In genomic region chr6:118650500-118651281, GRCh38 we compare ENCODE assay signal across 8 cellular contexts. TPM values are rescaled to one million over a fixed set of nuclear protein-coding genes. Genes with fewer than 3 reads are reported as not detected.
DNase-seq lines count a peak whose midpoint lies in the region; ATAC-seq, FAIRE-seq and TF ChIP-seq lines count a peak whose summit lies in the region.

No MANE protein-coding gene starts in this region.

- no peak for TF ChIP-seq POLR2A in A549 (IDR thresholded peaks at IDR 0.05; ENCODE audit: low read length)
- peak; percentile 2 for TF ChIP-seq POLR2A in erythroblast (IDR thresholded peaks at IDR 0.05; ENCODE audit: low read length)
- peak in 1 of 2 donors; percentile 24 for TF ChIP-seq POLR2A in suprapubic skin (IDR thresholded peaks at IDR 0.05)

- no peak for FAIRE-seq in A549 (lab: Jason Lieb, UNC)

- H3K36me3 ChIP-seq in muscle layer of duodenum (ENCODE audit: control insufficient read depth in 1 of 2, insufficient read depth in 2 of 2, low read length in 2 of 2), result peaks cover 0 to 7% of the 10 kb centered on the region in 2 donors
- no peaks in the 10 kb centered on the region for H3K36me3 ChIP-seq in suprapubic skin

- no peaks in the 10 kb centered on the region for H3K27me3 ChIP-seq in muscle layer of duodenum (ENCODE audit: low read depth, low read length)
- no peaks in the 10 kb centered on the region for H3K27me3 ChIP-seq in suprapubic skin

- H3K4me2 ChIP-seq in A549, result peak overlapping the region; percentile 80

- CTCF ChIA-PET in A549 (lab: Yijun Ruan, JAX), result interaction anchor here (0.6 to 1.0 kb wide), 4 partner anchors 10 to 150 kb away, joined by 3 to 5 read pairs (median 4); no protein-coding TSS in a partner anchor

- peak; percentile 11 to 35 for DNase-seq in A549 (ENCODE audit: low read depth in 1 of 2, low spot score in 1 of 2)
- peak; percentile 37 for DNase-seq in NCI-H2227 treated with DMSO at 0.1 percent for 48 hours (lab: John Stamatoyannopoulos, UW)
- peak; percentile 48 for DNase-seq in activated T-cell treated with anti-CD3 and anti-CD28 coated beads for 48 hours (ENCODE audit: low read depth)
- peak; percentile 72 to 83 for DNase-seq in erythroblast (lab: John Stamatoyannopoulos, UW)
- peak; percentile 74 to 82 for DNase-seq in suprapubic skin (ENCODE audit: low spot score in 2 of 2)

- H3K4me3 ChIP-seq in A549, result peak overlapping the region; percentile 84
- peak overlapping the region; percentile 53 to 91 for H3K4me3 ChIP-seq in muscle layer of duodenum (ENCODE audit: low read depth in 1 of 2, low read length in 2 of 2)
- peak overlapping the region; percentile 98 for H3K4me3 ChIP-seq in suprapubic skin

- H3K27ac ChIP-seq in A549 (peak overlapping the region; percentile 85 to 94), muscle layer of duodenum (ENCODE audit: low read length) (peak overlapping the region; percentile 25), suprapubic skin (peak overlapping the region; percentile 97)

- ATAC-seq in A549, result peak; percentile 77 to 81
- ATAC-seq in GM18498 (IDR thresholded peaks at IDR 0.05; ENCODE audit: unreplicated experiment), result peak; percentile 46
- ATAC-seq in HG02870 (IDR thresholded peaks at IDR 0.05; ENCODE audit: unreplicated experiment), result peak; percentile 37

- TF ChIP-seq RAD21 in A549 (conservative IDR thresholded peaks at IDR 0.05 in 1 of 2, IDR thresholded peaks at IDR 0.05 in 1 of 2), result no peak

- H3K9me3 ChIP-seq in A549 (no peaks in the 10 kb centered on the region), muscle layer of duodenum (ENCODE audit: control insufficient read depth in 1 of 2, low read length in 2 of 2) (no peaks in the 10 kb centered on the region), suprapubic skin (no peaks in the 10 kb centered on the region)

- 1% methylated on average over 15 of the region's 88 CpGs for WGBS in A549 (ENCODE audit: missing lambda C conversion rate)
- WGBS in suprapubic skin, result 0% methylated on average over 18 of the region's 88 CpGs

- TF ChIP-seq EP300 in A549 (IDR thresholded peaks at IDR 0.05) (no peak), suprapubic skin (IDR thresholded peaks at IDR 0.05) (no peak)

- TF ChIP-seq CTCF in A549 (IDR thresholded peaks at IDR 0.05) (no peak), suprapubic skin (IDR thresholded peaks at IDR 0.05) (no peak)

- POLR2A ChIA-PET in A549 (lab: Yijun Ruan, JAX), result interaction anchor here (0.9 to 1.3 kb wide), 5 partner anchors 8 to 58 kb away, joined by 4 to 8 read pairs (median 4); no protein-coding TSS in a partner anchor

- H3K4me1 ChIP-seq in A549 (peaks cover 16% of the 10 kb centered on the region), muscle layer of duodenum (ENCODE audit: control insufficient read depth in 1 of 2, insufficient read depth in 2 of 2, low read length in 2 of 2) (peaks cover 5 to 22% of the 10 kb centered on the region in 2 donors), suprapubic skin (peaks cover 26% of the 10 kb centered on the region)

TF ChIP-seq in A549, 52 proteins besides CTCF, POLR2A, EP300 and RAD21:
- no peak for TF ChIP-seq ZNF302 (CRISPR knock-in tag; IDR thresholded peaks at IDR 0.05)
- TF ChIP-seq, protein P1, sequence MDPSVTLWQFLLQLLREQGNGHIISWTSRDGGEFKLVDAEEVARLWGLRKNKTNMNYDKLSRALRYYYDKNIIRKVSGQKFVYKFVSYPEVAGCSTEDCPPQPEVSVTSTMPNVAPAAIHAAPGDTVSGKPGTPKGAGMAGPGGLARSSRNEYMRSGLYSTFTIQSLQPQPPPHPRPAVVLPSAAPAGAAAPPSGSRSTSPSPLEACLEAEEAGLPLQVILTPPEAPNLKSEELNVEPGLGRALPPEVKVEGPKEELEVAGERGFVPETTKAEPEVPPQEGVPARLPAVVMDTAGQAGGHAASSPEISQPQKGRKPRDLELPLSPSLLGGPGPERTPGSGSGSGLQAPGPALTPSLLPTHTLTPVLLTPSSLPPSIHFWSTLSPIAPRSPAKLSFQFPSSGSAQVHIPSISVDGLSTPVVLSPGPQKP (IDR thresholded peaks at IDR 0.05; ENCODE audit: low read depth, low read length), result no peak
- 0 out of 2 replicates have a peak, but pooled peaks have one; percentile 14 for TF ChIP-seq KDM5A (IDR thresholded peaks at IDR 0.05)
- no peak for TF ChIP-seq MYC (IDR thresholded peaks at IDR 0.05; ENCODE audit: borderline replicate concordance, low read length)
- no peak for TF ChIP-seq HMGXB4 (CRISPR knock-in tag; IDR thresholded peaks at IDR 0.05; ENCODE audit: borderline replicate concordance)
- no peak for TF ChIP-seq HDAC2 (IDR thresholded peaks at IDR 0.05)

RNA-seq across cellular contexts. Expression of gene CEP85L, which starts 0.7 kb away (rescaled TPM):
- polyA plus RNA-seq in A549 (2011; rRNA removed) (3.4 and 4.0 TPM in 2 replicates), A549 (2017; fragmentation: RNase III; extraction: RNeasy Plus Mini Kit Qiagen cat#74134 plus additional on column Dnase treatment) (1.3 to 1.5 TPM (median 1.4 TPM) in 3 replicates)
- 0.38 and 0.71 TPM in 2 replicates for polyA plus RNA-seq in A549 (2012; cell fraction: cytosol; rRNA removed)
- 0.70 and 1.00 TPM in 2 replicates for polyA plus RNA-seq in A549 (2012; cell fraction: nucleus; rRNA removed)
- polyA minus RNA-seq in A549 (2011; rRNA and poly(A)+ RNA removed), result 8.7 and 17.1 TPM in 2 replicates
- 1 to 10 TPM; 4.7 to 9.5 (median 5.3) TPM for total RNA-seq in suprapubic skin

Comparison
In these comparisons a context has a peak if more than half of its experiments do, and no peak if none do; other contexts are left out.
1. Peak in every context shown above with its lines: DNase-seq, ATAC-seq, H3K4me3 ChIP-seq and H3K27ac ChIP-seq.
2. DNase-seq: peak in every context shown above with its lines; median percentile 78 in suprapubic skin; 78 in erythroblast; 48 in activated T-cell treated with anti-CD3 and anti-CD28 coated beads for 48 hours; 37 in NCI-H2227 treated with DMSO at 0.1 percent for 48 hours; 23 in A549.
3. H3K27ac ChIP-seq: peak in every context shown above with its lines; median percentile 97 in suprapubic skin; 90 in A549; 25 in muscle layer of duodenum.